In the genomic region with DNA sequence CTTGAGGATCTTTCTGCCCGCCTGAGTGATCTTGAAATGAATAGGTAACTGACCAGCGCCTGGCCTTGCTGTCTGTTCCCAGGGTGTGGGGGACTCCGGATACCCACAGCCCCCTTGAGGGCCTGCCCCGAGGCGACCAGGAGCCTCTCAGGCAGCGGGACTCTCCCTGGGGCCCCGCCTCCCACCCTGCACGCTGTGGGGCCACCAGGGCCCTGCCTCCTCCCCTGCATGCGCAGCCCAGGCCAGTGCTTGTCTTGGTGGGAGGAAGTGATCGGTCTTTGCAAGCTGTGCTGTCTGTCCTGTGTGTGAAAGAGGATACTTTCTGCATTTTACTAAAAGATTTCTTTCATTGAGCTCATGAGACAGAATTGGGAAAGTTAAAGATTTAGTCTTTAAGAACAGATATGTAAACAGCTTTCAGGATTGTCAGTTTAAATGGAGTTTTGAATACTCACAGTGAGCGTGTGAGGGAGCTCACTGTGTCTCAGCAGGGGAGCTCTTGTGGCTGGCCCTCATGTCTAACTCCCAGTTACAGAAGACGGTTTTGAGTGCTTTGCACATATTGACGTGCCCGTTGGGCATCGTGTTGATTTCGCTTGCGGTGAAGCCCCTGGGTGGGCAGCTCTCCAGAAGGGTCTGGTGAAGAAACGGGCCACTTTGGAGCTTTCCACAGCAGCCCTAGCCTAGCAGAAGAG, we compare ENCODE assay signal across 19 cellular contexts. TPM values are rescaled to one million over a fixed set of nuclear protein-coding genes. Genes with fewer than 3 reads are reported as not detected.
DNase-seq lines count a peak whose midpoint lies in the region; ATAC-seq and TF ChIP-seq lines count a peak whose summit lies in the region.
"Had no signal": no experiment of that assay in that cellular context is flagged by ENCODE, and none has a peak within 500 bp of the region (broad histone marks: within the 10 kb centered on the region; RNA-seq: fewer than 3 reads in every experiment).

No MANE protein-coding gene starts in this region.

- H3K4me1 ChIP-seq in OCI-LY7 (ENCODE audit: insufficient read depth, low read length, poor library complexity, severe bottlenecking), result no peaks in the 10 kb centered on the region
- H3K4me1 ChIP-seq: Caco-2, pancreas, Peyer's patch, vagina had no signal

- H2AFZ ChIP-seq in OCI-LY7 (ENCODE audit: low read length), result no peak overlapping the region

- no peaks in the 10 kb centered on the region for H3K9me3 ChIP-seq in OCI-LY7 (ENCODE audit: low read length)
- H3K9me3 ChIP-seq: BLaER1, Caco-2, pancreas, Peyer's patch, vagina had no signal

- intact Hi-C loops in OCI-LY7 (cut with micrococcal nuclease; ENCODE audit: unreplicated experiment), result no loop called here

- no peak overlapping the region for H3K4me2 ChIP-seq in OCI-LY7 (ENCODE audit: low read length)
- H3K4me2 ChIP-seq: BLaER1 had no signal

- H3K9me2 ChIP-seq in OCI-LY7 (ENCODE audit: insufficient read depth, low read length), result no peaks in the 10 kb centered on the region

- H3K4me3 ChIP-seq in OCI-LY7 (ENCODE audit: low read depth, low read length, poor library complexity, severe bottlenecking), result no peak overlapping the region
- H3K4me3 ChIP-seq: BLaER1, lung, pancreas, Peyer's patch, vagina had no signal

- POLR2A ChIA-PET in OCI-LY7 (lab: Charles Lee), result no interaction called here

- TSS peak; percentile 43 for BruUV-seq in OCI-LY7 (replicated peaks; lab: Mats Ljungman, UMichigan)

- CTCF ChIA-PET in OCI-LY7 (lab: Charles Lee; ENCODE audit: unreplicated experiment), result no interaction called here

- no peak overlapping the region for H3K27ac ChIP-seq in OCI-LY7 (ENCODE audit: low read depth, low read length, poor library complexity, severe bottlenecking)
- H3K27ac ChIP-seq: pancreas, Peyer's patch, vagina had no signal

- H3K79me2 ChIP-seq in OCI-LY7 (ENCODE audit: insufficient read depth, low read depth, low read length), result no peaks in the 10 kb centered on the region

- no peak for ATAC-seq in GM19463 (IDR thresholded peaks at IDR 0.05; ENCODE audit: unreplicated experiment)
- ATAC-seq: sciatic nerve had no signal

- DNase-seq in SIG-M5 treated with dmso at 0.1 percent for 504 hours (lab: John Stamatoyannopoulos, UW; ENCODE audit: unreplicated experiment), result peak; percentile 61
- no peak for DNase-seq in SIG-M5 (lab: John Stamatoyannopoulos, UW)
- no peak for DNase-seq in OCI-LY7 (ENCODE audit: low spot score)
- DNase-seq in left kidney (ENCODE audit: low read depth, low spot score), result peak; percentile 83
- DNase-seq in activated CD4-positive, CD25-positive, alpha-beta regulatory T cell (lab: John Stamatoyannopoulos, UW), result no peak
- DNase-seq in islet precursor cell, result no peak
- no peak for DNase-seq in epidermal melanocyte (ENCODE audit: insufficient read length, low spot score)
- DNase-seq: activated CD4-positive, alpha-beta memory T cell treated with anti-CD3 and anti-CD28 coated beads, Interleukin-2, amount 10 ng/mL, durations not matched to agents 7 days and 5 days; Caco-2; central memory CD4-positive, alpha-beta T cell; erythroblast; NCI-H1092 treated with DMSO at 0.1 percent for 48 hours; pancreas; Peyer's patch had no signal

- no peaks in the 10 kb centered on the region for H4K20me1 ChIP-seq in OCI-LY7 (ENCODE audit: insufficient read depth, low read length)

- no peak for TF ChIP-seq CTCF in OCI-LY7 (conservative IDR thresholded peaks at IDR 0.05; ENCODE audit: low read length)

- peaks cover 6% of the 10 kb centered on the region; the same call in 1 of the 2 replicates for H3K36me3 ChIP-seq in OCI-LY7 (ENCODE audit: insufficient read depth, low read length)

RNA-seq across cellular contexts. Expression of gene CAPN15, which starts 36.1 kb away (rescaled TPM):
- 23.1 and 32.9 TPM in 2 replicates for total RNA-seq in OCI-LY7 (2014; rRNA removed; shearing (Covaris generic))
- 43.9 and 54.0 TPM in 2 replicates for total RNA-seq in OCI-LY7 (2022)

Comparison
In these comparisons a context has a peak if more than half of its experiments do, and no peak if none do; other contexts are left out.
1. DNase-seq: peak in SIG-M5 treated with dmso at 0.1 percent for 504 hours (single experiment) and left kidney (single experiment); none in SIG-M5 (single experiment), OCI-LY7 (single experiment), activated CD4-positive, CD25-positive, alpha-beta regulatory T cell (0 of 4), islet precursor cell (single experiment) and epidermal melanocyte (single experiment).